1 cellular context compared by ENCODE assay signal in genomic region chr6:138569970-138570715, GRCh38.
TF ChIP-seq lines count a peak whose summit lies in the region.

No MANE protein-coding gene starts in this region.

TF ChIP-seq in HepG2, 621 proteins besides CTCF, POLR2A, EP300 and RAD21 (continued from another document and continues in another):
- TF ChIP-seq, protein P1, sequence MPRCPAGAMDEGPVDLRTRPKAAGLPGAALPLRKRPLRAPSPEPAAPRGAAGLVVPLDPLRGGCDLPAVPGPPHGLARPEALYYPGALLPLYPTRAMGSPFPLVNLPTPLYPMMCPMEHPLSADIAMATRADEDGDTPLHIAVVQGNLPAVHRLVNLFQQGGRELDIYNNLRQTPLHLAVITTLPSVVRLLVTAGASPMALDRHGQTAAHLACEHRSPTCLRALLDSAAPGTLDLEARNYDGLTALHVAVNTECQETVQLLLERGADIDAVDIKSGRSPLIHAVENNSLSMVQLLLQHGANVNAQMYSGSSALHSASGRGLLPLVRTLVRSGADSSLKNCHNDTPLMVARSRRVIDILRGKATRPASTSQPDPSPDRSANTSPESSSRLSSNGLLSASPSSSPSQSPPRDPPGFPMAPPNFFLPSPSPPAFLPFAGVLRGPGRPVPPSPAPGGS (CRISPR knock-in tag; IDR thresholded peaks at IDR 0.05): no peak
- TF ChIP-seq NAIF1 (CRISPR knock-in tag; IDR thresholded peaks at IDR 0.05; ENCODE audit: borderline replicate concordance) (0 out of 2 replicates have a peak, but pooled peaks have one; percentile 57), ZNF75D (CRISPR knock-in tag; IDR thresholded peaks at IDR 0.05; ENCODE audit: borderline replicate concordance) (no peak), ZNF737 (CRISPR knock-in tag; IDR thresholded peaks at IDR 0.05; ENCODE audit: borderline replicate concordance) (no peak), ZMAT3 (CRISPR knock-in tag; conservative IDR thresholded peaks at IDR 0.05) (no peak), MYC (CRISPR knock-in tag; IDR thresholded peaks at IDR 0.05; ENCODE audit: borderline replicate concordance) (no peak), ZNF24 (IDR thresholded peaks at IDR 0.05) (no peak), ZNF670 (CRISPR knock-in tag; IDR thresholded peaks at IDR 0.05; ENCODE audit: borderline replicate concordance) (no peak), ZNF563 (CRISPR knock-in tag; IDR thresholded peaks at IDR 0.05) (no peak), ZNF12 (CRISPR knock-in tag; IDR thresholded peaks at IDR 0.05) (peak; percentile 41; the same call in 1 of the 2 replicates), BHLHE40 (IDR thresholded peaks at IDR 0.05; ENCODE audit: low read length) (peak; percentile 51), MTF1 (CRISPR knock-in tag; IDR thresholded peaks at IDR 0.05) (no peak), CBX2 (IDR thresholded peaks at IDR 0.05; ENCODE audit: low read depth, low read length) (no peak), CBX2 (CRISPR knock-in tag; IDR thresholded peaks at IDR 0.05; ENCODE audit: low read depth) (no peak), ETV6 (CRISPR knock-in tag; conservative IDR thresholded peaks at IDR 0.05) (no peak), HOXA3 (CRISPR knock-in tag; IDR thresholded peaks at IDR 0.05) (no peak), YEATS4 (CRISPR knock-in tag; IDR thresholded peaks at IDR 0.05; ENCODE audit: borderline replicate concordance) (0 out of 2 replicates have a peak, but pooled peaks have one; percentile 12), REXO4 (CRISPR knock-in tag; IDR thresholded peaks at IDR 0.05; ENCODE audit: borderline replicate concordance) (no peak), ARNTL (CRISPR knock-in tag; IDR thresholded peaks at IDR 0.05) (peak; percentile 72), KDM4B (CRISPR knock-in tag; IDR thresholded peaks at IDR 0.05) (no peak), HBP1 (CRISPR knock-in tag; IDR thresholded peaks at IDR 0.05; ENCODE audit: low read depth) (peak; percentile 49; the same call in 1 of the 2 replicates), TARDBP (CRISPR knock-in tag; IDR thresholded peaks at IDR 0.05) (no peak), ASH2L (IDR thresholded peaks at IDR 0.05; ENCODE audit: insufficient read length, low read depth, low read length) (peak; percentile 51), ZNF275 (CRISPR knock-in tag; IDR thresholded peaks at IDR 0.05; ENCODE audit: borderline replicate concordance) (no peak), ZNF652 (CRISPR knock-in tag; IDR thresholded peaks at IDR 0.05; ENCODE audit: borderline replicate concordance, low read depth) (no peak), ZNF710 (CRISPR knock-in tag; IDR thresholded peaks at IDR 0.05; ENCODE audit: borderline replicate concordance) (no peak), RXRB (CRISPR knock-in tag; IDR thresholded peaks at IDR 0.05; ENCODE audit: borderline replicate concordance) (no peak), ZNF768 (CRISPR knock-in tag; IDR thresholded peaks at IDR 0.05) (no peak), SP1 (IDR thresholded peaks at IDR 0.05) (no peak), SP1 (CRISPR knock-in tag; IDR thresholded peaks at IDR 0.05) (no peak), KLF16 (CRISPR knock-in tag; IDR thresholded peaks at IDR 0.05) (peak in 1 of 2 experiments; percentile 64; a peak in 2 of 4 replicates), KDM5A (IDR thresholded peaks at IDR 0.05; ENCODE audit: borderline replicate concordance, low read length) (0 out of 2 replicates have a peak, but pooled peaks have one; percentile 23), ATF7 (IDR thresholded peaks at IDR 0.05) (no peak), ATF7 (CRISPR knock-in tag; IDR thresholded peaks at IDR 0.05) (no peak), FUBP1 (CRISPR knock-in tag; IDR thresholded peaks at IDR 0.05; ENCODE audit: borderline replicate concordance) (no peak), SP4 (CRISPR knock-in tag; IDR thresholded peaks at IDR 0.05) (no peak), FOSL1 (CRISPR knock-in tag; IDR thresholded peaks at IDR 0.05; ENCODE audit: borderline replicate concordance) (no peak), FOXA3 (CRISPR knock-in tag; IDR thresholded peaks at IDR 0.05) (peak; percentile 74), SNAPC2 (CRISPR knock-in tag; IDR thresholded peaks at IDR 0.05) (no peak), RFX1 (IDR thresholded peaks at IDR 0.05) (no peak), HES4 (CRISPR knock-in tag; IDR thresholded peaks at IDR 0.05; ENCODE audit: borderline replicate concordance) (no peak), RBM39 (IDR thresholded peaks at IDR 0.05; ENCODE audit: low read depth, low read length, poor library complexity, severe bottlenecking) (no peak), MTA3 (CRISPR knock-in tag; IDR thresholded peaks at IDR 0.05) (no peak), ERF (CRISPR knock-in tag; IDR thresholded peaks at IDR 0.05) (no peak), ZSCAN12 (CRISPR knock-in tag; IDR thresholded peaks at IDR 0.05) (no peak), ZNF232 (CRISPR knock-in tag; IDR thresholded peaks at IDR 0.05; ENCODE audit: borderline replicate concordance) (no peak), ELF3 (CRISPR knock-in tag; IDR thresholded peaks at IDR 0.05) (0 out of 2 replicates have a peak, but pooled peaks have one; percentile 12), CEBPB (IDR thresholded peaks at IDR 0.05; ENCODE audit: borderline replicate concordance, low read depth, low read length) (peak; percentile 72), ZNF790 (CRISPR knock-in tag; IDR thresholded peaks at IDR 0.05; ENCODE audit: borderline replicate concordance) (no peak), ZSCAN21 (CRISPR knock-in tag; IDR thresholded peaks at IDR 0.05; ENCODE audit: borderline replicate concordance) (no peak)
- TF ChIP-seq, protein P2, sequence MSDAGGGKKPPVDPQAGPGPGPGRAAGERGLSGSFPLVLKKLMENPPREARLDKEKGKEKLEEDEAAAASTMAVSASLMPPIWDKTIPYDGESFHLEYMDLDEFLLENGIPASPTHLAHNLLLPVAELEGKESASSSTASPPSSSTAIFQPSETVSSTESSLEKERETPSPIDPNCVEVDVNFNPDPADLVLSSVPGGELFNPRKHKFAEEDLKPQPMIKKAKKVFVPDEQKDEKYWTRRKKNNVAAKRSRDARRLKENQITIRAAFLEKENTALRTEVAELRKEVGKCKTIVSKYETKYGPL (CRISPR knock-in tag; IDR thresholded peaks at IDR 0.05): no peak
- TF ChIP-seq, protein P3, sequence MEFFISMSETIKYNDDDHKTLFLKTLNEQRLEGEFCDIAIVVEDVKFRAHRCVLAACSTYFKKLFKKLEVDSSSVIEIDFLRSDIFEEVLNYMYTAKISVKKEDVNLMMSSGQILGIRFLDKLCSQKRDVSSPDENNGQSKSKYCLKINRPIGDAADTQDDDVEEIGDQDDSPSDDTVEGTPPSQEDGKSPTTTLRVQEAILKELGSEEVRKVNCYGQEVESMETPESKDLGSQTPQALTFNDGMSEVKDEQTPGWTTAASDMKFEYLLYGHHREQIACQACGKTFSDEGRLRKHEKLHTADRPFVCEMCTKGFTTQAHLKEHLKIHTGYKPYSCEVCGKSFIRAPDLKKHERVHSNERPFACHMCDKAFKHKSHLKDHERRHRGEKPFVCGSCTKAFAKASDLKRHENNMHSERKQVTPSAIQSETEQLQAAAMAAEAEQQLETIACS (CRISPR knock-in tag; IDR thresholded peaks at IDR 0.05): no peak
- TF ChIP-seq, protein P4, sequence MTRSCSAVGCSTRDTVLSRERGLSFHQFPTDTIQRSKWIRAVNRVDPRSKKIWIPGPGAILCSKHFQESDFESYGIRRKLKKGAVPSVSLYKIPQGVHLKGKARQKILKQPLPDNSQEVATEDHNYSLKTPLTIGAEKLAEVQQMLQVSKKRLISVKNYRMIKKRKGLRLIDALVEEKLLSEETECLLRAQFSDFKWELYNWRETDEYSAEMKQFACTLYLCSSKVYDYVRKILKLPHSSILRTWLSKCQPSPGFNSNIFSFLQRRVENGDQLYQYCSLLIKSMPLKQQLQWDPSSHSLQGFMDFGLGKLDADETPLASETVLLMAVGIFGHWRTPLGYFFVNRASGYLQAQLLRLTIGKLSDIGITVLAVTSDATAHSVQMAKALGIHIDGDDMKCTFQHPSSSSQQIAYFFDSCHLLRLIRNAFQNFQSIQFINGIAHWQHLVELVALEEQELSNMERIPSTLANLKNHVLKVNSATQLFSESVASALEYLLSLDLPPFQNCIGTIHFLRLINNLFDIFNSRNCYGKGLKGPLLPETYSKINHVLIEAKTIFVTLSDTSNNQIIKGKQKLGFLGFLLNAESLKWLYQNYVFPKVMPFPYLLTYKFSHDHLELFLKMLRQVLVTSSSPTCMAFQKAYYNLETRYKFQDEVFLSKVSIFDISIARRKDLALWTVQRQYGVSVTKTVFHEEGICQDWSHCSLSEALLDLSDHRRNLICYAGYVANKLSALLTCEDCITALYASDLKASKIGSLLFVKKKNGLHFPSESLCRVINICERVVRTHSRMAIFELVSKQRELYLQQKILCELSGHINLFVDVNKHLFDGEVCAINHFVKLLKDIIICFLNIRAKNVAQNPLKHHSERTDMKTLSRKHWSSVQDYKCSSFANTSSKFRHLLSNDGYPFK (CRISPR knock-in tag; IDR thresholded peaks at IDR 0.05; ENCODE audit: borderline replicate concordance): no peak
- TF ChIP-seq, protein P5, sequence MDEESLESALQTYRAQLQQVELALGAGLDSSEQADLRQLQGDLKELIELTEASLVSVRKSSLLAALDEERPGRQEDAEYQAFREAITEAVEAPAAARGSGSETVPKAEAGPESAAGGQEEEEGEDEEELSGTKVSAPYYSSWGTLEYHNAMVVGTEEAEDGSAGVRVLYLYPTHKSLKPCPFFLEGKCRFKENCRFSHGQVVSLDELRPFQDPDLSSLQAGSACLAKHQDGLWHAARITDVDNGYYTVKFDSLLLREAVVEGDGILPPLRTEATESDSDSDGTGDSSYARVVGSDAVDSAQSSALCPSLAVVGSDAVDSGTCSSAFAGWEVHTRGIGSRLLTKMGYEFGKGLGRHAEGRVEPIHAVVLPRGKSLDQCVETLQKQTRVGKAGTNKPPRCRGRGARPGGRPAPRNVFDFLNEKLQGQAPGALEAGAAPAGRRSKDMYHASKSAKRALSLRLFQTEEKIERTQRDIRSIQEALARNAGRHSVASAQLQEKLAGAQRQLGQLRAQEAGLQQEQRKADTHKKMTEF (CRISPR knock-in tag; IDR thresholded peaks at IDR 0.05): no peak; the same call in 1 of the 2 replicates
- TF ChIP-seq, protein P6, sequence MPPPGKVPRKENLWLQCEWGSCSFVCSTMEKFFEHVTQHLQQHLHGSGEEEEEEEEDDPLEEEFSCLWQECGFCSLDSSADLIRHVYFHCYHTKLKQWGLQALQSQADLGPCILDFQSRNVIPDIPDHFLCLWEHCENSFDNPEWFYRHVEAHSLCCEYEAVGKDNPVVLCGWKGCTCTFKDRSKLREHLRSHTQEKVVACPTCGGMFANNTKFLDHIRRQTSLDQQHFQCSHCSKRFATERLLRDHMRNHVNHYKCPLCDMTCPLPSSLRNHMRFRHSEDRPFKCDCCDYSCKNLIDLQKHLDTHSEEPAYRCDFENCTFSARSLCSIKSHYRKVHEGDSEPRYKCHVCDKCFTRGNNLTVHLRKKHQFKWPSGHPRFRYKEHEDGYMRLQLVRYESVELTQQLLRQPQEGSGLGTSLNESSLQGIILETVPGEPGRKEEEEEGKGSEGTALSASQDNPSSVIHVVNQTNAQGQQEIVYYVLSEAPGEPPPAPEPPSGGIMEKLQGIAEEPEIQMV (CRISPR knock-in tag; IDR thresholded peaks at IDR 0.05; ENCODE audit: low read depth): no peak
- TF ChIP-seq, protein P7, sequence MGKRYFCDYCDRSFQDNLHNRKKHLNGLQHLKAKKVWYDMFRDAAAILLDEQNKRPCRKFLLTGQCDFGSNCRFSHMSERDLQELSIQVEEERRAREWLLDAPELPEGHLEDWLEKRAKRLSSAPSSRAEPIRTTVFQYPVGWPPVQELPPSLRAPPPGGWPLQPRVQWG (CRISPR knock-in tag; IDR thresholded peaks at IDR 0.05; ENCODE audit: borderline replicate concordance, low read depth): no peak
